In genomic region chr11:14254533-14255530, GRCh38 we compare ENCODE assay signal across 1 cellular context.
TF ChIP-seq lines count a peak whose summit lies in the region.

No MANE protein-coding gene starts in this region.

TF ChIP-seq in K562, 482 proteins besides CTCF, POLR2A, EP300 and RAD21 (continued from another document):
- peak; percentile 77 for TF ChIP-seq ZBTB40 (IDR thresholded peaks at IDR 0.05)
- TF ChIP-seq ZBTB40 (CRISPR knock-in tag; IDR thresholded peaks at IDR 0.05), result peak; percentile 50; the same call in 1 of the 2 replicates
- no peak for TF ChIP-seq SMARCC2 (IDR thresholded peaks at IDR 0.05; ENCODE audit: low read depth)
